12 cellular contexts compared by ENCODE assay signal in the genomic region with DNA sequence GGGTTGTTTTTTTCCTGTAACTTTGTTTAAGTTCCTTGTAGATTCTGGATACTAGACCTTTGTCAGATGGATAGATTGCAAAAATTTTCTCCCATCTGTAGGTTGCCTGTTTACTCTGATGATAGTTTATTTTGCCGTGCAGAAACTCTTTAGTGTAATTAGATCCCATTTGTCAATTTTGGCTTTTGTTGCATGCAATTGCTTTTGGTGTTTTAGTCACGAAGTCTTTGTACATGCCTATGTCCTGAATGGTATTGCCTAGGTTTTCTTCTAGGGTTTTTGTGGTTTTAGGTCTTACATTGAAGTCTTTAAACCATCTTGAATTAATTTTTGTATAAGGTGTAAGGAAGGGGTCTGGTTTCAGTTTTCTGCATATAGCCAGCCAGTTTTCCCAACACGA. TPM values are rescaled to one million over a fixed set of nuclear protein-coding genes. Genes with fewer than 3 reads are reported as not detected.
DNase-seq lines count a peak whose midpoint lies in the region; FAIRE-seq and TF ChIP-seq lines count a peak whose summit lies in the region.
"Not testable (repeated sequence)": the region's sequence is repeated elsewhere in the genome, so short reads cannot be mapped to it uniquely, and the experiment has no call there.
"Had no signal": no experiment of that assay in that cellular context is flagged by ENCODE, and none has a peak within 500 bp of the region (broad histone marks: within the 10 kb centered on the region; RNA-seq: fewer than 3 reads in every experiment).

No MANE protein-coding gene starts in this region.

- not testable (repeated sequence) for H3K36me3 ChIP-seq in GM23248 (ENCODE audit: low read depth); astrocyte (ENCODE audit: insufficient read depth, low read length)

- not testable (repeated sequence) for H3K4me2 ChIP-seq in GM23248 (ENCODE audit: unreplicated experiment); astrocyte (ENCODE audit: low read length)

- not testable (repeated sequence) for H3K4me1 ChIP-seq in GM23248 (ENCODE audit: insufficient read depth); astrocyte (ENCODE audit: insufficient read depth, low read length)

- not testable (repeated sequence) for FAIRE-seq in astrocyte (lab: Jason Lieb, UNC)

- H3K9ac ChIP-seq in GM23248; astrocyte (ENCODE audit: low read length): not testable (repeated sequence)

- H3K79me2 ChIP-seq in GM23248 (ENCODE audit: insufficient read depth); astrocyte (ENCODE audit: insufficient read depth, low read length): not testable (repeated sequence)

- H2AFZ ChIP-seq in GM23248; astrocyte (ENCODE audit: low read depth, low read length): not testable (repeated sequence)

- H3K27me3 ChIP-seq in GM23248 (replicated peaks; ENCODE audit: insufficient read depth); astrocyte (ENCODE audit: insufficient read depth, low read length): not testable (repeated sequence)

- H3K27ac Mint-ChIP-seq in HFFc6; astrocyte (ENCODE audit: unreplicated experiment): not testable (repeated sequence)

- H3K9me2 ChIP-seq in GM23248 (ENCODE audit: insufficient read depth): not testable (repeated sequence)

- not testable (repeated sequence) for H3K36me3 Mint-ChIP-seq in HFFc6 (ENCODE audit: low read depth); astrocyte (ENCODE audit: low read depth, unreplicated experiment)

- H3K4me1 Mint-ChIP-seq in HFFc6 (ENCODE audit: low read depth): peaks cover 12% of the 10 kb centered on the region
- H3K4me1 Mint-ChIP-seq in astrocyte (ENCODE audit: low read depth, unreplicated experiment): not testable (repeated sequence)

- DNase-seq in AG10803 (ENCODE audit: low read depth) (peak; percentile 44), EH (ENCODE audit: low read depth) (peak; percentile 76), GM23248 (peak; percentile 22), HFFc6 (peak; percentile 7), M059J (ENCODE audit: low read depth) (peak; percentile 73), RPMI7951 (ENCODE audit: low read depth) (peak; percentile 49), astrocyte (ENCODE audit: low read depth) (peak; percentile 31), fibroblast of peridontal ligament (ENCODE audit: extremely low read depth) (peak; percentile 56)

- whole genome bisulfite sequencing in GM23248 (ENCODE audit: low coverage in 1 of 2, low lambda C conversion rate in 2 of 2, missing lambda C conversion rate in 2 of 2), 2 experiments: 51 to 59% methylated on average over 3 of the region's 3 CpGs

- H3K9me3 ChIP-seq in GM23248 (ENCODE audit: low read depth); astrocyte (ENCODE audit: insufficient read depth, low read depth, low read length): not testable (repeated sequence)

- not testable (repeated sequence) for TF ChIP-seq CTCF in AG10803 (conservative IDR thresholded peaks at IDR 0.05; ENCODE audit: low read length); HFFc6 (IDR thresholded peaks at IDR 0.05); astrocyte (IDR thresholded peaks at IDR 0.05; ENCODE audit: insufficient read depth, low read depth, low read length)

- H3K27ac ChIP-seq in GM23248; astrocyte (ENCODE audit: low read depth, low read length): not testable (repeated sequence)

- H3K4me3 ChIP-seq in AG10803 (ENCODE audit: low read length); GM23248; astrocyte (ENCODE audit: insufficient read depth, low read depth, low read length): not testable (repeated sequence)

- H3K27me3 Mint-ChIP-seq in HFFc6 (ENCODE audit: insufficient read depth): peaks cover 21% of the 10 kb centered on the region
- not testable (repeated sequence) for H3K27me3 Mint-ChIP-seq in astrocyte (ENCODE audit: low read depth, unreplicated experiment)

- not testable (repeated sequence) for H3F3A ChIP-seq in GM23248 (ENCODE audit: insufficient read depth)

- in situ Hi-C loops in GM23248 (cut with MboI): not testable (repeated sequence)

- H4K20me1 ChIP-seq in GM23248 (ENCODE audit: insufficient read depth); astrocyte (ENCODE audit: insufficient read depth, low read length): not testable (repeated sequence)

- H3K9me3 Mint-ChIP-seq in HFFc6; astrocyte (ENCODE audit: unreplicated experiment): not testable (repeated sequence)

- not testable (repeated sequence) for H3K4me3 Mint-ChIP-seq in HFFc6; astrocyte (ENCODE audit: unreplicated experiment)

RNA-seq across cellular contexts. Expression of a gene that starts 27.7 kb away (rescaled TPM):
- not detected in 2 replicates for total RNA-seq in GM23248 (2014; rRNA removed; shearing (Covaris generic))
- polyA plus RNA-seq in GM23248 (2016; fragmentation: Nextera tagmentation; extraction: Ambion mirVana): not detected in 2 replicates
- total RNA-seq in HFFc6 (2021; fragmentation: NEBNext Ultra II Directional; extraction: Animal tissue kit (Norgen Biotek cat#: 25700)): not detected
- 0.34 and 1.2 TPM in 2 replicates for total RNA-seq in M059J (2014; rRNA removed; shearing (Covaris generic))
- total RNA-seq in RPMI7951 (2014; rRNA removed; shearing (Covaris generic)): not detected in 2 replicates
- total RNA-seq in astrocyte: 2.6 and 8.4 TPM in 2 replicates
- total RNA-seq: Caco-2; CD4-positive, alpha-beta T cell; CD8-positive, alpha-beta T cell had no signal
- polyA plus RNA-seq: AG04450 had no signal

RNA-seq across cellular contexts. Expression of a gene that starts 50.2 kb away (rescaled TPM):
- total RNA-seq in GM23248 (2014; rRNA removed; shearing (Covaris generic)): 93.1 and 106 TPM in 2 replicates
- 113 and 122 TPM in 2 replicates for polyA plus RNA-seq in GM23248 (2016; fragmentation: Nextera tagmentation; extraction: Ambion mirVana)
- total RNA-seq in HFFc6 (2021; fragmentation: NEBNext Ultra II Directional; extraction: Animal tissue kit (Norgen Biotek cat#: 25700)): 100 to 1,000 TPM; 128 to 197 (median 161) TPM
- 225 and 258 TPM in 2 replicates for total RNA-seq in M059J (2014; rRNA removed; shearing (Covaris generic))
- 188 and 257 TPM in 2 replicates for total RNA-seq in RPMI7951 (2014; rRNA removed; shearing (Covaris generic))
- total RNA-seq in astrocyte: 218 and 234 TPM in 2 replicates

Comparison
In these comparisons a context has a peak if more than half of its experiments do, and no peak if none do; other contexts are left out.
1. DNase-seq: peak in every context shown above with its lines; median percentile 76 in EH; 73 in M059J; 56 in fibroblast of peridontal ligament; 49 in RPMI7951; 44 in AG10803; 31 in astrocyte; 22 in GM23248; 7 in HFFc6.